In the genomic region with DNA sequence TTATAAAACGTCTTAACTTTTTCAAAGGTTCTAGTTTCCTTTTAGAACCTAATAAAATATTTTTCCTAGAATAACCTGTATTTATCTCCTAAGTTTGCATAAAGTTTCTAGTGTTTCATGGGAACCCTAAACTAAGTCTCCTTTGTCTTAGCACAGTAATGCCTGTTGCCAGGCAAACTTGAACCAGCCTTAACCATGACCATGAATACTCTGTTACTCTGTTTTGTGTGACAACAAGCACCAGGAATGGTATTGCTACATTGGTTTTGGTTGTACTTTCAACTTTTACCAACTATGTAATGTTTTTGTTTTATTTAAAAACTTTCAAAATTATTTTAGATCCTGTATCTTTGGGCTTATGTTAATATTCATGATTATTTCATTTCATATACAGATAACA, we compare ENCODE assay signal across 1 cellular context.
TF ChIP-seq lines count a peak whose summit lies in the region.

No MANE protein-coding gene starts in this region.

TF ChIP-seq in SK-N-SH, 30 proteins besides CTCF, POLR2A, EP300 and RAD21 (continued from another document):
- TF ChIP-seq, protein P1, sequence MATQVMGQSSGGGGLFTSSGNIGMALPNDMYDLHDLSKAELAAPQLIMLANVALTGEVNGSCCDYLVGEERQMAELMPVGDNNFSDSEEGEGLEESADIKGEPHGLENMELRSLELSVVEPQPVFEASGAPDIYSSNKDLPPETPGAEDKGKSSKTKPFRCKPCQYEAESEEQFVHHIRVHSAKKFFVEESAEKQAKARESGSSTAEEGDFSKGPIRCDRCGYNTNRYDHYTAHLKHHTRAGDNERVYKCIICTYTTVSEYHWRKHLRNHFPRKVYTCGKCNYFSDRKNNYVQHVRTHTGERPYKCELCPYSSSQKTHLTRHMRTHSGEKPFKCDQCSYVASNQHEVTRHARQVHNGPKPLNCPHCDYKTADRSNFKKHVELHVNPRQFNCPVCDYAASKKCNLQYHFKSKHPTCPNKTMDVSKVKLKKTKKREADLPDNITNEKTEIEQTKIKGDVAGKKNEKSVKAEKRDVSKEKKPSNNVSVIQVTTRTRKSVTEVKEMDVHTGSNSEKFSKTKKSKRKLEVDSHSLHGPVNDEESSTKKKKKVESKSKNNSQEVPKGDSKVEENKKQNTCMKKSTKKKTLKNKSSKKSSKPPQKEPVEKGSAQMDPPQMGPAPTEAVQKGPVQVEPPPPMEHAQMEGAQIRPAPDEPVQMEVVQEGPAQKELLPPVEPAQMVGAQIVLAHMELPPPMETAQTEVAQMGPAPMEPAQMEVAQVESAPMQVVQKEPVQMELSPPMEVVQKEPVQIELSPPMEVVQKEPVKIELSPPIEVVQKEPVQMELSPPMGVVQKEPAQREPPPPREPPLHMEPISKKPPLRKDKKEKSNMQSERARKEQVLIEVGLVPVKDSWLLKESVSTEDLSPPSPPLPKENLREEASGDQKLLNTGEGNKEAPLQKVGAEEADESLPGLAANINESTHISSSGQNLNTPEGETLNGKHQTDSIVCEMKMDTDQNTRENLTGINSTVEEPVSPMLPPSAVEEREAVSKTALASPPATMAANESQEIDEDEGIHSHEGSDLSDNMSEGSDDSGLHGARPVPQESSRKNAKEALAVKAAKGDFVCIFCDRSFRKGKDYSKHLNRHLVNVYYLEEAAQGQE (IDR thresholded peaks at IDR 0.05; ENCODE audit: low read depth, low read length), result no peak
- no peak for TF ChIP-seq RCOR1 (IDR thresholded peaks at IDR 0.05; ENCODE audit: low read length)
- no peak for TF ChIP-seq FOXM1 (IDR thresholded peaks at IDR 0.05; ENCODE audit: low read depth)
TF ChIP-seq in SK-N-SH: peak in this region for 0.
